ENCODE assay signal across 1 cellular context in the genomic region with DNA sequence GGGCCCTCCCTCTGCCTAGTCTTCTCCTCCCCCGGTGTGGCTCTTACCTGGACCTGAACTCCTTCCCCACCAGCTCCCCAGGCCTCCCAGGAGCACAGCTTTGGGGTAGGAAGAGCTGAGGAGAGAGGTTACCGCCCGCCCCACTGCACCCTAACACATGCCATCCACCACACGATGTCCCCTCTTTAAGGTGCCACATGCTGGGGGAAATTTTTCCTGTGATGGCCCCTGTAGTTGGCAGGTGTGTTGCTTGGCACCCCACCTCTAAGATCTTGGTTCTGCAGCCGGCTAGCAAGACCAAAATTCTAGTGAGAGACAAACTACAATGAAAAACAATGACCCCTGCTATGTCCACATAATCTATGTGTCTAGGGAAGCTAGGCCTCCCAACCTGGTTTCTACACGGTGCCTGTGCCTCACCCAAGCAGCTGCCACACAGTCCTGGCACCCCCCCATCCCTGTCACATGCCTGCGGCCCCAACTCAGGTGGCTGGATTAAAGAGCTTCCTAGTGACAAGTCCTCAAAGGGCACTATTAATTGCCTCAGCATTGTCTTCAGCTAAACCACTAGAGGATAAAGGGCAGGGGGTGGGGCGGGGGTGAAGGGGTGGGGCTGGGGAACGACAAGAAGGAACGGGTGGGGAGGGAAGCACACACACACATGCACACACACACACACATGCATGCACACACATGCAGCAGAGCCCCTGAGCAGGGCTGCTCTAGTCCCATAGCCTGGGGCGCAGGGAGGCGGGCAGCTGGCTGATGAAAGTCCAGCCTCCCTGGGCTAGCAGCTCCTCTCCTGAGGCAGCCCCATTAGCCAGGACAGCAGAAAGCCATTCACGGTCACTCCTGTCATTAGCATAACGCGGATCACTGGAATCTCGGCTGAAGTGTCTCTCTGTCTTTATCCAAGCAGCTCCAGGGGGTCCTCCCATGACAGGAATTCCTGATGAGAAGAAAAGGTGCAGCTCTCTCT.
TF ChIP-seq lines count a peak whose summit lies in the region.

No MANE protein-coding gene starts in this region.

TF ChIP-seq in SK-N-SH treated with all-trans-retinoic acid at 6 μM for 48 hours, 23 proteins besides CTCF, POLR2A, EP300 and RAD21 (continued from another document):
- TF ChIP-seq TSHZ2 (CRISPR knock-in tag; IDR thresholded peaks at IDR 0.05) (no peak), CSRNP3 (CRISPR knock-in tag; IDR thresholded peaks at IDR 0.05) (no peak), ZFP3 (CRISPR knock-in tag; IDR thresholded peaks at IDR 0.05) (no peak), CSDC2 (CRISPR knock-in tag; IDR thresholded peaks at IDR 0.05) (no peak), BACH2 (CRISPR knock-in tag; IDR thresholded peaks at IDR 0.05; ENCODE audit: borderline replicate concordance) (no peak), SNAI2 (CRISPR knock-in tag; IDR thresholded peaks at IDR 0.05) (no peak), OSR1 (CRISPR knock-in tag; IDR thresholded peaks at IDR 0.05) (no peak), ZNF565 (CRISPR knock-in tag; conservative IDR thresholded peaks at IDR 0.05; ENCODE audit: low read depth) (no peak), TCF4 (CRISPR knock-in tag; IDR thresholded peaks at IDR 0.05; ENCODE audit: borderline replicate concordance) (no peak), ESRRG (CRISPR knock-in tag; IDR thresholded peaks at IDR 0.05) (no peak), POU6F1 (CRISPR knock-in tag; IDR thresholded peaks at IDR 0.05; ENCODE audit: borderline replicate concordance, low read depth) (no peak), ZFP30 (CRISPR knock-in tag; IDR thresholded peaks at IDR 0.05) (no peak), PPARA (CRISPR knock-in tag; IDR thresholded peaks at IDR 0.05; ENCODE audit: borderline replicate concordance) (no peak)
- TF ChIP-seq, protein P1, sequence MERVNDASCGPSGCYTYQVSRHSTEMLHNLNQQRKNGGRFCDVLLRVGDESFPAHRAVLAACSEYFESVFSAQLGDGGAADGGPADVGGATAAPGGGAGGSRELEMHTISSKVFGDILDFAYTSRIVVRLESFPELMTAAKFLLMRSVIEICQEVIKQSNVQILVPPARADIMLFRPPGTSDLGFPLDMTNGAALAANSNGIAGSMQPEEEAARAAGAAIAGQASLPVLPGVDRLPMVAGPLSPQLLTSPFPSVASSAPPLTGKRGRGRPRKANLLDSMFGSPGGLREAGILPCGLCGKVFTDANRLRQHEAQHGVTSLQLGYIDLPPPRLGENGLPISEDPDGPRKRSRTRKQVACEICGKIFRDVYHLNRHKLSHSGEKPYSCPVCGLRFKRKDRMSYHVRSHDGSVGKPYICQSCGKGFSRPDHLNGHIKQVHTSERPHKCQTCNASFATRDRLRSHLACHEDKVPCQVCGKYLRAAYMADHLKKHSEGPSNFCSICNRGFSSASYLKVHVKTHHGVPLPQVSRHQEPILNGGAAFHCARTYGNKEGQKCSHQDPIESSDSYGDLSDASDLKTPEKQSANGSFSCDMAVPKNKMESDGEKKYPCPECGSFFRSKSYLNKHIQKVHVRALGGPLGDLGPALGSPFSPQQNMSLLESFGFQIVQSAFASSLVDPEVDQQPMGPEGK (CRISPR knock-in tag; IDR thresholded peaks at IDR 0.05; ENCODE audit: borderline replicate concordance), result no peak
- TF ChIP-seq, protein P2, sequence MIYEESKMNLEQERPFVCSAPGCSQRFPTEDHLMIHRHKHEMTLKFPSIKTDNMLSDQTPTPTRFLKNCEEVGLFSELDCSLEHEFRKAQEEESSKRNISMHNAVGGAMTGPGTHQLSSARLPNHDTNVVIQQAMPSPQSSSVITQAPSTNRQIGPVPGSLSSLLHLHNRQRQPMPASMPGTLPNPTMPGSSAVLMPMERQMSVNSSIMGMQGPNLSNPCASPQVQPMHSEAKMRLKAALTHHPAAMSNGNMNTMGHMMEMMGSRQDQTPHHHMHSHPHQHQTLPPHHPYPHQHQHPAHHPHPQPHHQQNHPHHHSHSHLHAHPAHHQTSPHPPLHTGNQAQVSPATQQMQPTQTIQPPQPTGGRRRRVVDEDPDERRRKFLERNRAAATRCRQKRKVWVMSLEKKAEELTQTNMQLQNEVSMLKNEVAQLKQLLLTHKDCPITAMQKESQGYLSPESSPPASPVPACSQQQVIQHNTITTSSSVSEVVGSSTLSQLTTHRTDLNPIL (CRISPR knock-in tag; IDR thresholded peaks at IDR 0.05; ENCODE audit: low read depth), result no peak
